9 cellular contexts compared by ENCODE assay signal in genomic region chr2:84832772-84833461, GRCh38. TPM values are rescaled to one million over a fixed set of nuclear protein-coding genes. Genes with fewer than 3 reads are reported as not detected.
DNase-seq lines count a peak whose midpoint lies in the region; ATAC-seq and TF ChIP-seq lines count a peak whose summit lies in the region.
"Had no signal": no experiment of that assay in that cellular context is flagged by ENCODE, and none has a peak within 500 bp of the region (broad histone marks: within the 10 kb centered on the region; RNA-seq: fewer than 3 reads in every experiment).

No MANE protein-coding gene starts in this region.

- H3K27ac Mint-ChIP-seq in activated CD8-positive, alpha-beta T cell treated with anti-CD3 and anti-CD28 coated beads for 36 hours = peak overlapping the region; percentile 87

- peaks cover 39% of the 10 kb centered on the region for H3K36me3 Mint-ChIP-seq in activated CD8-positive, alpha-beta T cell treated with anti-CD3 and anti-CD28 coated beads for 36 hours (ENCODE audit: low read depth)

- H3K9ac ChIP-seq in mesenchymal stem cell (ENCODE audit: low read length) = no peak overlapping the region

- no peak overlapping the region for H2BK5ac ChIP-seq in mesenchymal stem cell (ENCODE audit: low read depth, low read length, poor library complexity, severe bottlenecking)

- peak; percentile 79 for ATAC-seq in HG03095 (IDR thresholded peaks at IDR 0.05; ENCODE audit: unreplicated experiment)
- peak; percentile 60 for ATAC-seq in activated CD8-positive, alpha-beta T cell treated with anti-CD3 and anti-CD28 coated beads for 36 hours

- H3K4me1 ChIP-seq in mononuclear cell (ENCODE audit: insufficient read depth, low read length) = peaks cover 63% of the 10 kb centered on the region
- H3K4me1 ChIP-seq in mesenchymal stem cell (ENCODE audit: control insufficient read depth, insufficient read depth, low read depth, low read length) = peaks cover 12% of the 10 kb centered on the region

- no peak overlapping the region for H3K18ac ChIP-seq in mesenchymal stem cell (ENCODE audit: low read depth in 1 of 2, low read length in 2 of 2)

- no peak overlapping the region for H3K4ac ChIP-seq in mesenchymal stem cell (ENCODE audit: low read depth in 1 of 2, low read length in 2 of 2)

- no peak overlapping the region for H3K4me2 ChIP-seq in mesenchymal stem cell (ENCODE audit: low read length, poor library complexity, severe bottlenecking)

- POLR2A ChIA-PET in activated CD8-positive, alpha-beta T cell treated with anti-CD3 and anti-CD28 coated beads for 36 hours (lab: Charles Lee) = interaction anchor here (1.1 to 1.8 kb wide), 4 partner anchors 8 to 14 kb away, joined by 3 to 10 read pairs (median 4); no protein-coding TSS in a partner anchor

- H3K9me3 Mint-ChIP-seq in activated CD8-positive, alpha-beta T cell treated with anti-CD3 and anti-CD28 coated beads for 36 hours = peaks cover 16% of the 10 kb centered on the region

- H3K4me3 Mint-ChIP-seq in activated CD8-positive, alpha-beta T cell treated with anti-CD3 and anti-CD28 coated beads for 36 hours = peak overlapping the region; percentile 54

- CTCF ChIA-PET in activated CD8-positive, alpha-beta T cell treated with anti-CD3 and anti-CD28 coated beads for 36 hours (lab: Charles Lee) = interaction anchor here (0.9 to 2.2 kb wide), 7 partner anchors 8 to 93 kb away, joined by 3 to 10 read pairs (median 4); no protein-coding TSS in a partner anchor

- WGBS in mesenchymal stem cell = 71% methylated on average over 3 of the region's 5 CpGs

- peaks cover 11% of the 10 kb centered on the region for H3K9me3 ChIP-seq in mononuclear cell (ENCODE audit: low read depth, low read length)
- peaks cover 20% of the 10 kb centered on the region for H3K9me3 ChIP-seq in mesenchymal stem cell (ENCODE audit: control insufficient read depth, low read length)

- H4K8ac ChIP-seq in mesenchymal stem cell (ENCODE audit: low read length) = no peak overlapping the region

- H2BK15ac ChIP-seq in mesenchymal stem cell (ENCODE audit: low read depth, poor library complexity, severe bottlenecking) = no peak overlapping the region

- H2BK120ac ChIP-seq in mesenchymal stem cell (ENCODE audit: low read depth, low read length) = no peak overlapping the region

- H3K79me1 ChIP-seq in mesenchymal stem cell (replicated peaks; ENCODE audit: low read length, poor library complexity, severe bottlenecking) = no peaks in the 10 kb centered on the region

- intact Hi-C loops in activated CD8-positive, alpha-beta T cell treated with anti-CD3 and anti-CD28 coated beads for 36 hours (cut with micrococcal nuclease) = no loop called here

- no peak for TF ChIP-seq CTCF in activated CD8-positive, alpha-beta T cell treated with anti-CD3 and anti-CD28 coated beads for 36 hours (IDR thresholded peaks at IDR 0.05)

- H3K27ac ChIP-seq in mesenchymal stem cell (ENCODE audit: low read length, poor library complexity, severe bottlenecking) = no peak overlapping the region
- H3K27ac ChIP-seq: C4-2B had no signal

- H3K23ac ChIP-seq in mesenchymal stem cell (ENCODE audit: low read length in 2 of 2) = no peak overlapping the region

- no peaks in the 10 kb centered on the region for H3K27me3 Mint-ChIP-seq in activated CD8-positive, alpha-beta T cell treated with anti-CD3 and anti-CD28 coated beads for 36 hours

- peaks cover 0 to 3% of the 10 kb centered on the region in 2 experiments for H3K36me3 ChIP-seq in mesenchymal stem cell (ENCODE audit: control insufficient read depth in 1 of 2, insufficient read depth in 2 of 2, low read depth in 1 of 2, low read length in 2 of 2)

- H3K14ac ChIP-seq in mesenchymal stem cell (ENCODE audit: low read length in 2 of 2) = no peak overlapping the region

- H3K4me3 ChIP-seq in mononuclear cell (ENCODE audit: low read length) = peak overlapping the region; percentile 17
- no peak overlapping the region for H3K4me3 ChIP-seq in mesenchymal stem cell (ENCODE audit: insufficient read depth in 1 of 2, low read depth in 1 of 2, low read length in 2 of 2)

- no peaks in the 10 kb centered on the region for H3K27me3 ChIP-seq in mononuclear cell (ENCODE audit: insufficient read depth, low read length)
- peaks cover 3 to 9% of the 10 kb centered on the region in 2 experiments for H3K27me3 ChIP-seq in mesenchymal stem cell (ENCODE audit: control insufficient read depth in 1 of 2, insufficient read depth in 1 of 2, low read length in 2 of 2)

- no peak overlapping the region for H2AFZ ChIP-seq in mesenchymal stem cell (ENCODE audit: low read depth, low read length)

- DNase-seq in activated naive CD4-positive, alpha-beta T cell treated with Interleukin-2 at 50 U/mL for 16 hours = peak; percentile 22
- no peak for DNase-seq in activated naive CD4-positive, alpha-beta T cell (lab: John Stamatoyannopoulos, UW)
- peak; percentile 44 for DNase-seq in activated CD8-positive, alpha-beta T cell treated with anti-CD3 and anti-CD28 coated beads for 36 hours
- DNase-seq in NCI-H2227 (lab: John Stamatoyannopoulos, UW; ENCODE audit: unreplicated experiment) (no peak), NCI-H2029 (lab: John Stamatoyannopoulos, UW) (no peak), mesenchymal stem cell (no peak)

- no peak overlapping the region for H2BK12ac ChIP-seq in mesenchymal stem cell (ENCODE audit: low read length in 2 of 2)

- peaks cover 39% of the 10 kb centered on the region for H3K4me1 Mint-ChIP-seq in activated CD8-positive, alpha-beta T cell treated with anti-CD3 and anti-CD28 coated beads for 36 hours (ENCODE audit: low read depth)

- no peak overlapping the region for H4K91ac ChIP-seq in mesenchymal stem cell (ENCODE audit: low read length)

- no peak overlapping the region for H2AK5ac ChIP-seq in mesenchymal stem cell (ENCODE audit: low read length, severe bottlenecking)

RNA-seq across cellular contexts. Expression of gene TRABD2A, which starts 48.0 kb away (rescaled TPM):
- total RNA-seq in activated CD8-positive, alpha-beta T cell treated with anti-CD3 and anti-CD28 coated beads for 36 hours = 10 to 100 TPM; 56.3 to 56.4 TPM
- total RNA-seq in mononuclear cell = 96.0 TPM
- 6.6 TPM for polyA plus RNA-seq in mesenchymal stem cell (2013, experiment 1 of 2)
- polyA plus RNA-seq in mesenchymal stem cell (2013, experiment 2 of 2) = 6.3 TPM

Comparison
In these comparisons a context has a peak if more than half of its experiments do, and no peak if none do; other contexts are left out.
1. DNase-seq: peak in activated naive CD4-positive, alpha-beta T cell treated with Interleukin-2 at 50 U/mL for 16 hours (single experiment) and activated CD8-positive, alpha-beta T cell treated with anti-CD3 and anti-CD28 coated beads for 36 hours (single experiment); none in activated naive CD4-positive, alpha-beta T cell (0 of 4), NCI-H2227 (single experiment), NCI-H2029 (single experiment) and mesenchymal stem cell (single experiment).